ENCODE assay signal across 13 cellular contexts in the genomic region with DNA sequence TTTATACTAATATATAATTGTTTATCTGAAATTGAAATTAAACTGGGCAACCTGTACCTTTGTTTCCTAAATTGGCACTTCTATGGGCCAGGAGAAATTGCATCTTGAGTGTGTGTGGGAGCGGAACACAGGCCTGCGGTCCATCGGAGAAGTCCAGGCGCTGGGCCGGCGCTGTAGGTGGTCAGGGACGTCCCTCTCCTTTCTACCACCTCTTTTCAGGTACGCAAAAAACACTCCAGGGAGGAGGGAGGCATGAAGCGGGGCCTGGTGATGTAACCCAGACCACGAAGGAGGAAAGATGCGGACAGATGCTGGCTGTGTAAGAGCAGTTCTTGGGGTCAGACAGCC. TPM values are rescaled to one million over a fixed set of nuclear protein-coding genes. Genes with fewer than 3 reads are reported as not detected.
DNase-seq lines count a peak whose midpoint lies in the region; ATAC-seq and TF ChIP-seq lines count a peak whose summit lies in the region.
"Had no signal": no experiment of that assay in that cellular context is flagged by ENCODE, and none has a peak within 500 bp of the region (broad histone marks: within the 10 kb centered on the region; RNA-seq: fewer than 3 reads in every experiment).

No MANE protein-coding gene starts in this region.

- no peak overlapping the region for H3K27ac Mint-ChIP-seq in activated naive CD4-positive, alpha-beta T cell treated with anti-CD3 and anti-CD28 coated beads for 36 hours
- peak overlapping the region in 1 of 2 donors; percentile 41 for H3K27ac Mint-ChIP-seq in stimulated activated naive CD8-positive, alpha-beta T cell treated with anti-CD3 and anti-CD28 coated beads, Interleukin-15, amount 100 ng/mL, for 72 hours

- peaks cover 3% of the 10 kb centered on the region for H3K4me1 Mint-ChIP-seq in activated naive CD4-positive, alpha-beta T cell treated with anti-CD3 and anti-CD28 coated beads for 36 hours (ENCODE audit: low read depth)
- H3K4me1 Mint-ChIP-seq in stimulated activated naive CD8-positive, alpha-beta T cell treated with anti-CD3 and anti-CD28 coated beads, Interleukin-15, amount 100 ng/mL, for 72 hours, result peaks cover 6% of the 10 kb centered on the region

- H3K4me1 ChIP-seq in lower lobe of right lung (peaks cover 3% of the 10 kb centered on the region), vagina (peaks cover 8% of the 10 kb centered on the region)

- no peaks in the 10 kb centered on the region for H3K9me3 ChIP-seq in lower lobe of right lung
- no peaks in the 10 kb centered on the region for H3K9me3 ChIP-seq in vagina

- no peaks in the 10 kb centered on the region for H3K9me3 Mint-ChIP-seq in activated naive CD4-positive, alpha-beta T cell treated with anti-CD3 and anti-CD28 coated beads for 36 hours
- H3K9me3 Mint-ChIP-seq in stimulated activated naive CD8-positive, alpha-beta T cell treated with anti-CD3 and anti-CD28 coated beads, Interleukin-15, amount 100 ng/mL, for 72 hours, result no peaks in the 10 kb centered on the region

- TF ChIP-seq POLR2A in vagina (IDR thresholded peaks at IDR 0.05), result no peak

- H3K36me3 ChIP-seq in lower lobe of right lung (no peaks in the 10 kb centered on the region), vagina (no peaks in the 10 kb centered on the region)

- H3K27me3 ChIP-seq in lower lobe of right lung (ENCODE audit: low read depth) (peaks cover 55% of the 10 kb centered on the region), vagina (no peaks in the 10 kb centered on the region)

- intact Hi-C loops in activated naive CD4-positive, alpha-beta T cell treated with anti-CD3 and anti-CD28 coated beads for 36 hours (cut with micrococcal nuclease), result no loop called here
- intact Hi-C loops in lower lobe of right lung (cut with DNase I) (no loop called here), vagina (cut with DNase I) (no loop called here)

- peaks cover 38% of the 10 kb centered on the region for H3K27me3 Mint-ChIP-seq in activated naive CD4-positive, alpha-beta T cell treated with anti-CD3 and anti-CD28 coated beads for 36 hours (ENCODE audit: low read depth)
- H3K27me3 Mint-ChIP-seq in stimulated activated naive CD8-positive, alpha-beta T cell treated with anti-CD3 and anti-CD28 coated beads, Interleukin-15, amount 100 ng/mL, for 72 hours, result peaks cover 65% of the 10 kb centered on the region

- no peak for DNase-seq in activated naive CD4-positive, alpha-beta T cell treated with anti-CD3 and anti-CD28 coated beads for 36 hours
- no peak for DNase-seq in activated naive CD4-positive, alpha-beta T cell treated with Interleukin-2 at 50 U/mL for 16 hours
- DNase-seq in astrocyte of the cerebellum (ENCODE audit: low read depth), result no peak
- no peak for DNase-seq in lower lobe of right lung
- DNase-seq in stimulated activated naive CD8-positive, alpha-beta T cell treated with anti-CD3 and anti-CD28 coated beads, Interleukin-15, amount 100 ng/mL, for 72 hours, result no peak
- no peak for DNase-seq in NCI-H510A treated with DMSO at 0.1 percent for 48 hours (lab: John Stamatoyannopoulos, UW)
- no peak for DNase-seq in vagina (ENCODE audit: extremely low spot score in 2 of 2)
- DNase-seq: NCI-H1092, NCI-H748 treated with DMSO at 0.1 percent for 48 hours had no signal

- H3K36me3 Mint-ChIP-seq in activated naive CD4-positive, alpha-beta T cell treated with anti-CD3 and anti-CD28 coated beads for 36 hours (ENCODE audit: low read depth), result no peaks in the 10 kb centered on the region

- CTCF ChIA-PET in activated naive CD4-positive, alpha-beta T cell treated with anti-CD3 and anti-CD28 coated beads for 36 hours (lab: Charles Lee), result no interaction called here

- no peak overlapping the region for H3K27ac ChIP-seq in lower lobe of right lung
- H3K27ac ChIP-seq in vagina, result no peak overlapping the region
- H3K27ac ChIP-seq: HL-60, skin epidermis had no signal

- H3K4me3 ChIP-seq in astrocyte of the cerebellum (ENCODE audit: low read depth, low read length), result peak overlapping the region; percentile 26
- peak overlapping the region; percentile 25 for H3K4me3 ChIP-seq in lower lobe of right lung
- peak overlapping the region in 1 of 2 donors; percentile 29 for H3K4me3 ChIP-seq in vagina

- in situ Hi-C loops in astrocyte of the cerebellum (cut with HindIII; ENCODE audit: low sequenced_read_pairs), result no loop called here

- peak overlapping the region; percentile 10 for H3K4me3 Mint-ChIP-seq in activated naive CD4-positive, alpha-beta T cell treated with anti-CD3 and anti-CD28 coated beads for 36 hours
- H3K4me3 Mint-ChIP-seq in stimulated activated naive CD8-positive, alpha-beta T cell treated with anti-CD3 and anti-CD28 coated beads, Interleukin-15, amount 100 ng/mL, for 72 hours, result peak overlapping the region; percentile 56 to 76

- TF ChIP-seq CTCF in astrocyte of the cerebellum (IDR thresholded peaks at IDR 0.05; ENCODE audit: low read depth, low read length, missing control alignments), result no peak
- no peak for TF ChIP-seq CTCF in lower lobe of right lung (IDR thresholded peaks at IDR 0.05)
- no peak for TF ChIP-seq CTCF in vagina (IDR thresholded peaks at IDR 0.05)

- no peak for ATAC-seq in lower lobe of right lung
- ATAC-seq in stimulated activated naive CD8-positive, alpha-beta T cell treated with anti-CD3 and anti-CD28 coated beads, Interleukin-15, amount 100 ng/mL, for 72 hours, result no peak
- ATAC-seq in HG02970 (IDR thresholded peaks at IDR 0.05; ENCODE audit: low FRiP score, unreplicated experiment), result no peak

RNA-seq across cellular contexts. Expression of a gene that starts 0.7 kb away (rescaled TPM):
- total RNA-seq in activated naive CD4-positive, alpha-beta T cell treated with anti-CD3 and anti-CD28 coated beads for 36 hours, result not detected
- total RNA-seq in lower lobe of right lung (not detected), vagina (not detected)
- total RNA-seq: lung microvascular endothelial cell had no signal

RNA-seq across cellular contexts. Expression of a gene that starts 26.6 kb away (rescaled TPM):
- total RNA-seq in activated naive CD4-positive, alpha-beta T cell treated with anti-CD3 and anti-CD28 coated beads for 36 hours, result 10 to 100 TPM; 14.4 to 14.8 TPM
- total RNA-seq in lower lobe of right lung (22.8 TPM), vagina (15.7 TPM)
